In genomic region chr5:95838001-95838520, GRCh38 we compare ENCODE assay signal across 15 cellular contexts. TPM values are rescaled to one million over a fixed set of nuclear protein-coding genes. Genes with fewer than 3 reads are reported as not detected.
DNase-seq lines count a peak whose midpoint lies in the region; ATAC-seq, FAIRE-seq and TF ChIP-seq lines count a peak whose summit lies in the region.
"Had no signal": no experiment of that assay in that cellular context is flagged by ENCODE, and none has a peak within 500 bp of the region (broad histone marks: within the 10 kb centered on the region; RNA-seq: fewer than 3 reads in every experiment).

No MANE protein-coding gene starts in this region.

- CTCF ChIA-PET in HepG2 (lab: Yijun Ruan, JAX; ENCODE audit: low intra/inter-chr PET ratio, low total read pairs): no interaction called here

- H3K36me3 ChIP-seq in HepG2 (replicated peaks in 1 of 2; ENCODE audit: control insufficient read depth in 1 of 2, insufficient read depth in 2 of 2, low read length in 2 of 2) (no peaks in the 10 kb centered on the region), right lobe of liver (no peaks in the 10 kb centered on the region), suprapubic skin (no peaks in the 10 kb centered on the region)
- H3K36me3 ChIP-seq: adrenal gland had no signal

- TF ChIP-seq EP300 in HepG2 (IDR thresholded peaks at IDR 0.05; ENCODE audit: low read depth in 2 of 2, low read length in 2 of 2) (no peak), HepG2 (CRISPR knock-in tag; IDR thresholded peaks at IDR 0.05; ENCODE audit: borderline replicate concordance) (no peak), suprapubic skin (IDR thresholded peaks at IDR 0.05) (no peak)

- H3K9ac ChIP-seq in HepG2 (ENCODE audit: insufficient read depth, low read depth, low read length): no peak overlapping the region

- H3K4me3 ChIP-seq in HepG2 (replicated peaks in 1 of 3; ENCODE audit: insufficient read depth in 1 of 3, low read depth in 2 of 3, low read length in 3 of 3) (no peak overlapping the region), right lobe of liver (no peak overlapping the region), suprapubic skin (no peak overlapping the region)
- H3K4me3 ChIP-seq: adrenal gland had no signal

- TF ChIP-seq CTCF in HepG2 (CRISPR knock-in tag; IDR thresholded peaks at IDR 0.05) (no peak), right lobe of liver (IDR thresholded peaks at IDR 0.05) (no peak), suprapubic skin (IDR thresholded peaks at IDR 0.05) (no peak)

- intact Hi-C loops in HepG2 (cut with micrococcal nuclease; ENCODE audit: unreplicated experiment): no loop called here
- intact Hi-C loops in right lobe of liver (cut with DNase I): no loop called here

- DNase-seq in HepG2 (ENCODE audit: low spot score): no peak
- no peak for DNase-seq in right lobe of liver
- DNase-seq in caudate nucleus (lab: John Stamatoyannopoulos, UW): peak in 47 of 61 donors; percentile 11 to 81 (median 43)
- DNase-seq in naive B cell: no peak
- DNase-seq in suprapubic skin (ENCODE audit: low spot score in 2 of 2): no peak
- DNase-seq in stimulated activated CD4-positive, alpha-beta T cell treated with anti-CD3 and anti-CD28 coated beads, Interleukin-1b, Interleukin-23, amount 100 ng/mL, for 48 hours: no peak
- DNase-seq in stimulated activated CD8-positive, alpha-beta memory T cell treated with anti-CD3 and anti-CD28 coated beads, Interleukin-4, amount 100 ng/mL, for 48 hours: no peak
- DNase-seq: adrenal gland, Caco-2, EL, kidney, NCI-H187 had no signal

- H3K4me2 ChIP-seq in HepG2 (ENCODE audit: low read depth, low read length): no peak overlapping the region

- no peaks in the 10 kb centered on the region for H3K79me2 ChIP-seq in HepG2 (ENCODE audit: insufficient read depth, low read length)

- no peaks in the 10 kb centered on the region for H3K9me3 Mint-ChIP-seq in naive B cell

- no peak overlapping the region for H2AFZ ChIP-seq in HepG2 (ENCODE audit: low read length)

- in situ Hi-C loops in HepG2 (cut with HindIII; ENCODE audit: extremely low pct_ligation_motif_present, low pct_unique_long_range_greater_than_20kb): loop anchor here (25.0 kb wide), 1 partner anchor 551 kb away; the partner anchor contains the start of gene MCTP1

- ATAC-seq in HepG2: no peak
- no peak for ATAC-seq in right lobe of liver
- ATAC-seq in naive B cell (ENCODE audit: low read depth in 2 of 2): no peak
- ATAC-seq in HG03354 (IDR thresholded peaks at IDR 0.05; ENCODE audit: poor library complexity, severe bottlenecking, unreplicated experiment): no peak
- ATAC-seq: SK-N-SH treated with all-trans-retinoic acid at 6 μM for 48 hours had no signal

- BruUV-seq in HepG2 (replicated peaks; lab: Mats Ljungman, UMichigan): no TSS peak

- POLR2A ChIA-PET in HepG2 (lab: Yijun Ruan, JAX): interaction anchor here (7.8 kb wide), 1 partner anchor 15 kb away, joined by 130 read pairs; the partner anchor contains the start of gene GLRX

- no peaks in the 10 kb centered on the region for H4K20me1 ChIP-seq in HepG2 (ENCODE audit: insufficient read depth, low read length)

- H3K4me1 Mint-ChIP-seq in naive B cell: peaks cover 41 to 73% (median 66%) of the 10 kb centered on the region in 3 donors

- H3K4me1 ChIP-seq in HepG2 (ENCODE audit: insufficient read depth, low read length): peaks cover 80% of the 10 kb centered on the region
- peaks cover 0 to 38% (median 10%) of the 10 kb centered on the region in 4 donors for H3K4me1 ChIP-seq in right lobe of liver
- peaks cover 58% of the 10 kb centered on the region for H3K4me1 ChIP-seq in suprapubic skin
- H3K4me1 ChIP-seq: Caco-2 had no signal

- no peak for TF ChIP-seq RAD21 in HepG2 (CRISPR knock-in tag; IDR thresholded peaks at IDR 0.05)

- H3K4me3 Mint-ChIP-seq in naive B cell: no peak overlapping the region

- H3K9me3 ChIP-seq in HepG2 (ENCODE audit: low read length) (no peaks in the 10 kb centered on the region), right lobe of liver (no peaks in the 10 kb centered on the region), suprapubic skin (no peaks in the 10 kb centered on the region)
- H3K9me3 ChIP-seq: adrenal gland, Caco-2 had no signal

- H3K27ac Mint-ChIP-seq in naive B cell: peak overlapping the region in 5 of 6 donors; percentile 19 to 70 (median 64)

- WGBS in HepG2 (ENCODE audit: low lambda C conversion rate): 84% methylated on average over 7 of the region's 8 CpGs
- 100% methylated on average over 3 of the region's 8 CpGs for WGBS in right lobe of liver (ENCODE audit: insufficient coverage, low coverage, low lambda C conversion rate, missing lambda C conversion rate)
- WGBS in suprapubic skin: 84% methylated on average over 8 of the region's 8 CpGs

- no peaks in the 10 kb centered on the region for H3K27me3 Mint-ChIP-seq in naive B cell

- H3K36me3 Mint-ChIP-seq in naive B cell: no peaks in the 10 kb centered on the region

- H3K27ac ChIP-seq in HepG2 (ENCODE audit: extremely low read length, insufficient read depth, low read length) (no peak overlapping the region), right lobe of liver (no peak overlapping the region), caudate nucleus (ENCODE audit: low read depth, low read length) (peak overlapping the region; percentile 50), suprapubic skin (peak overlapping the region; percentile 69)
- H3K27ac ChIP-seq: adrenal gland had no signal

- no peaks in the 10 kb centered on the region for H3K27me3 ChIP-seq in HepG2 (ENCODE audit: control insufficient read depth in 1 of 2, insufficient read depth in 2 of 2, low read length in 2 of 2)
- no peaks in the 10 kb centered on the region for H3K27me3 ChIP-seq in right lobe of liver
- H3K27me3 ChIP-seq in suprapubic skin: no peaks in the 10 kb centered on the region
- H3K27me3 ChIP-seq: adrenal gland had no signal

- TF ChIP-seq POLR2A in HepG2 (IDR thresholded peaks at IDR 0.05; ENCODE audit: insufficient read depth in 1 of 2, low read depth in 2 of 2, low read length in 2 of 2) (no peak), right lobe of liver (IDR thresholded peaks at IDR 0.05) (no peak), suprapubic skin (IDR thresholded peaks at IDR 0.05) (no peak)

- FAIRE-seq in HepG2 (lab: Jason Lieb, UNC): no peak
- FAIRE-seq: GM19239, kidney had no signal

TF ChIP-seq in HepG2, 621 proteins besides CTCF, POLR2A, EP300 and RAD21:
- TF ChIP-seq ZFP90 (CRISPR knock-in tag; IDR thresholded peaks at IDR 0.05; ENCODE audit: borderline replicate concordance): no peak
- TF ChIP-seq HNRNPL (IDR thresholded peaks at IDR 0.05; ENCODE audit: low read depth, low read length): 0 out of 2 replicates have a peak, but pooled peaks have one; percentile 18

RNA-seq across cellular contexts. Expression of gene GLRX, which starts 15.5 kb away (rescaled TPM):
- total RNA-seq in HepG2 (2016; rRNA removed; fragmentation: Illumina TruSeq; extraction: Trizol) (63.8 and 71.9 TPM in 2 replicates), right lobe of liver (100 to 1,000 TPM in 3 of 6 experiments, 10 to 100 TPM in 3; 40.2 to 228 (median 82.8) TPM), suprapubic skin (100 to 1,000 TPM in 2 of 4 donors, 10 to 100 TPM in 2; 30.9 to 151 (median 80.0) TPM)
- total RNA-seq in HepG2 (2016; cell fraction: cytosol; rRNA removed; fragmentation: Illumina TruSeq; extraction: Trizol; ENCODE audit: low read depth): 27.6 and 30.6 TPM in 2 replicates
- total RNA-seq in HepG2 (2016; cell fraction: insoluble cytoplasmic fraction; rRNA removed; fragmentation: Illumina TruSeq; extraction: Trizol): 64.8 and 79.1 TPM in 2 replicates
- 27.3 and 28.0 TPM in 2 replicates for total RNA-seq in HepG2 (2016; cell fraction: membrane; rRNA removed; fragmentation: Illumina TruSeq; extraction: Trizol)
- 27.2 and 28.1 TPM in 2 replicates for total RNA-seq in HepG2 (2016; cell fraction: nucleus; rRNA removed; fragmentation: Illumina TruSeq; extraction: Trizol)
- polyA plus RNA-seq in HepG2 (2011; rRNA removed) (499 and 615 TPM in 2 replicates), naive B cell (ENCODE audit: low read depth in 6 of 6) (100 to 1,000 TPM in 1 of 6 donors, 10 to 100 TPM in 5; 57.4 to 104 (median 77.4) TPM)
- polyA plus RNA-seq in HepG2 (2011; cell fraction: cytosol; rRNA removed): 393 and 503 TPM in 2 replicates
- polyA plus RNA-seq in HepG2 (2011; cell fraction: nucleus; rRNA removed): 87.8 and 90.3 TPM in 2 replicates
- 244 and 269 TPM in 2 replicates for polyA plus RNA-seq in HepG2 (2012)
- 25.5 and 30.2 TPM in 2 replicates for polyA plus RNA-seq in HepG2 (2016; cell fraction: cytosol; fragmentation: Illumina TruSeq; extraction: Trizol; ENCODE audit: low read depth)
- polyA plus RNA-seq in HepG2 (2016; cell fraction: insoluble cytoplasmic fraction; fragmentation: Illumina TruSeq; extraction: Trizol; ENCODE audit: low read depth): 107 and 117 TPM in 2 replicates
- 23.9 and 28.1 TPM in 2 replicates for polyA plus RNA-seq in HepG2 (2016; cell fraction: membrane; fragmentation: Illumina TruSeq; extraction: Trizol; ENCODE audit: low read depth)
- polyA plus RNA-seq in HepG2 (2016; cell fraction: nucleus; fragmentation: Illumina TruSeq; extraction: Trizol; ENCODE audit: insufficient read depth, low read depth): 59.6 and 62.5 TPM in 2 replicates
- polyA minus RNA-seq in HepG2 (2011; rRNA and poly(A)+ RNA removed; ENCODE audit: low replicate concordance): 44.3 and 186 TPM in 2 replicates
- 49.7 and 65.5 TPM in 2 replicates for polyA minus RNA-seq in HepG2 (2011; cell fraction: cytosol; rRNA and poly(A)+ RNA removed)
- polyA minus RNA-seq in HepG2 (2011; cell fraction: nucleus; rRNA and poly(A)+ RNA removed): 62.3 and 93.9 TPM in 2 replicates

Comparison
In these comparisons a context has a peak if more than half of its experiments do, and no peak if none do; other contexts are left out.
1. DNase-seq: peak in caudate nucleus (47 of 61); none in HepG2 (single experiment), right lobe of liver (0 of 3), naive B cell (single experiment), suprapubic skin (0 of 2), stimulated activated CD4-positive, alpha-beta T cell treated with anti-CD3 and anti-CD28 coated beads, Interleukin-1b, Interleukin-23, amount 100 ng/mL, for 48 hours (single experiment) and stimulated activated CD8-positive, alpha-beta memory T cell treated with anti-CD3 and anti-CD28 coated beads, Interleukin-4, amount 100 ng/mL, for 48 hours (single experiment).
2. H3K27ac ChIP-seq: peak in caudate nucleus (single experiment) and suprapubic skin (single experiment); none in HepG2 (single experiment) and right lobe of liver (0 of 3).